Comparison of ENCODE assay signal across 11 cellular contexts in the genomic region with DNA sequence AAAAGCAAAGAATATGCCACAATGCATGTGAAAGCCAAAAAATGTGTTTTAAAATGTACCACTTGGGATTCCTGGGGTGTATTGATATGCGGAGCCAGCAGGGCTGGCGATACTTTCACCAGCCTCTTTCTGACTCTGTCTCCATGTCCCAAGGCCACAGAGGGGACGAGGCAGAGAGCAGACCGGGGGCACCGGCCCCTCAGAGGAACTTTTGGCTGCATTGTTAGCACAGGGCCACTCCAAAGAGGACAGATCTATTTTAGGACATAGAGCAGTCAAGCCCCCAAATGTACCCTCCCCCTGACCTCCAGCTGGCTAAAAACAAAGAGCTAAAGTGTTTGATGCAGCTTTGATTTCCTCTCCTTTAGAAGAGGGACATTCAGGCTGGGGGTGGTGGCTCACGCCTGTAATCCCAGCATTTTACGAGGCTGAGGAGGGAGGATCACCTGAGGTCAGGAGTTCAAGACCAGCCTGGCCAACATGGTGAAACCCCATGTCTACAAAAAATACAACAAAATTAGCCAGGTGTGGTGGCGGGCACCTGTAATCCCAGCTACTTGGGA. TPM values are rescaled to one million over a fixed set of nuclear protein-coding genes. Genes with fewer than 3 reads are reported as not detected.
DNase-seq lines count a peak whose midpoint lies in the region; ATAC-seq, FAIRE-seq and TF ChIP-seq lines count a peak whose summit lies in the region.
"Had no signal": no experiment of that assay in that cellular context is flagged by ENCODE, and none has a peak within 500 bp of the region (broad histone marks: within the 10 kb centered on the region; RNA-seq: fewer than 3 reads in every experiment).

No MANE protein-coding gene starts in this region.

- DNase-seq in ELF-1 (ENCODE audit: low read depth, low spot score) (peak; percentile 59), body of pancreas (no peak), sigmoid colon (no peak), Calu3 (no peak), frontal cortex (ENCODE audit: low spot score in 2 of 2) (no peak)
- DNase-seq in activated naive CD4-positive, alpha-beta T cell (lab: John Stamatoyannopoulos, UW), result no peak
- DNase-seq: activated CD4-positive, alpha-beta T cell treated with anti-CD3 and anti-CD28 coated beads for 1 hour; DND-41; NCI-H1930 had no signal

- no peak for FAIRE-seq in frontal cortex (lab: Jason Lieb, UNC)

- H3K27me3 Mint-ChIP-seq in Calu3 (ENCODE audit: unreplicated experiment), result no peaks in the 10 kb centered on the region

- H3K9me3 Mint-ChIP-seq in Calu3 (ENCODE audit: low read depth, unreplicated experiment), result no peaks in the 10 kb centered on the region

- H3K4me1 ChIP-seq in body of pancreas (peaks cover 32% of the 10 kb centered on the region), iPS-20b (ENCODE audit: insufficient read depth, low read length) (peaks cover 18% of the 10 kb centered on the region; the same call in 1 of the 2 replicates), sigmoid colon (peaks cover 0 to 33% (median 27%) of the 10 kb centered on the region in 4 donors)

- TF ChIP-seq EP300 in sigmoid colon (IDR thresholded peaks at IDR 0.05), result no peak

- intact Hi-C loops in body of pancreas (cut with DNase I) (no loop called here), sigmoid colon (cut with DNase I) (no loop called here), Calu3 (cut with micrococcal nuclease; ENCODE audit: unreplicated experiment) (no loop called here)

- H3K36me3 ChIP-seq in body of pancreas (replicated peaks in 1 of 2; ENCODE audit: insufficient read depth in 1 of 2, low read depth in 2 of 2) (peaks cover 0 to 6% of the 10 kb centered on the region in 2 donors), iPS-20b (ENCODE audit: insufficient read depth, low read depth, low read length) (no peaks in the 10 kb centered on the region), sigmoid colon (peaks cover 0 to 12% (median 4%) of the 10 kb centered on the region in 4 donors)

- no peaks in the 10 kb centered on the region for H3K9me3 ChIP-seq in body of pancreas
- H3K9me3 ChIP-seq in iPS-20b (ENCODE audit: insufficient read depth, low read depth, low read length), result peaks cover 10% of the 10 kb centered on the region
- no peaks in the 10 kb centered on the region for H3K9me3 ChIP-seq in sigmoid colon

- H3K36me3 Mint-ChIP-seq in Calu3 (ENCODE audit: insufficient read depth, unreplicated experiment), result no peaks in the 10 kb centered on the region

- ATAC-seq in body of pancreas (no peak), HG03521 (IDR thresholded peaks at IDR 0.05; ENCODE audit: unreplicated experiment) (no peak)

- CTCF ChIA-PET in Calu3 (lab: Charles Lee), result interaction anchor here (2.2 kb wide), 1 partner anchor 9 kb away, joined by 8 read pairs; no protein-coding TSS in a partner anchor

- no peak for TF ChIP-seq POLR2A in body of pancreas (IDR thresholded peaks at IDR 0.05)
- no peak for TF ChIP-seq POLR2A in sigmoid colon (IDR thresholded peaks at IDR 0.05)

- no TSS peak for BruUV-seq in Calu3 (replicated peaks; lab: Mats Ljungman, UMichigan)

- no peak overlapping the region for H3K4me3 Mint-ChIP-seq in Calu3 (ENCODE audit: low read depth, unreplicated experiment)

- TF ChIP-seq CTCF in body of pancreas (IDR thresholded peaks at IDR 0.05), result no peak
- no peak for TF ChIP-seq CTCF in sigmoid colon (IDR thresholded peaks at IDR 0.05)
- TF ChIP-seq CTCF in Calu3 (IDR thresholded peaks at IDR 0.05; ENCODE audit: unreplicated experiment), result no peak

- H3K9ac ChIP-seq in iPS-20b (ENCODE audit: low read depth, low read length), result no peak overlapping the region

- WGBS in body of pancreas, 2 donors, result 62 to 68% methylated on average over 6 to 8 of the region's 8 CpGs
- 67 to 71% methylated on average over 8 of the region's 8 CpGs for WGBS in sigmoid colon, 2 donors

- no peak overlapping the region for H3K27ac Mint-ChIP-seq in Calu3 (ENCODE audit: unreplicated experiment)

- H3K4me3 ChIP-seq in body of pancreas (no peak overlapping the region), iPS-20b (ENCODE audit: low read length) (peak overlapping the region; percentile 5; the same call in 1 of the 2 replicates), sigmoid colon (peak overlapping the region in 1 of 4 donors; percentile 0)

- H3K4me1 Mint-ChIP-seq in Calu3 (ENCODE audit: low read depth, unreplicated experiment), result no peaks in the 10 kb centered on the region

- no peaks in the 10 kb centered on the region for H3K27me3 ChIP-seq in body of pancreas
- H3K27me3 ChIP-seq in iPS-20b (ENCODE audit: insufficient read depth, low read length), result peaks cover 97% of the 10 kb centered on the region
- no peaks in the 10 kb centered on the region for H3K27me3 ChIP-seq in sigmoid colon

- peak overlapping the region; percentile 7 to 70 (median 50) for H3K27ac ChIP-seq in body of pancreas
- no peak overlapping the region for H3K27ac ChIP-seq in iPS-20b (ENCODE audit: low read length)
- peak overlapping the region; percentile 73 to 87 (median 77) for H3K27ac ChIP-seq in sigmoid colon

RNA-seq across cellular contexts. Expression of a gene that starts 25.6 kb away (rescaled TPM):
- total RNA-seq in body of pancreas, result 10 to 100 TPM in 1 of 2 donors, 1 to 10 TPM in 1; 8.6 to 18.5 TPM
- 10 to 100 TPM; 14.5 to 41.3 (median 16.8) TPM for total RNA-seq in sigmoid colon
- polyA plus RNA-seq in sigmoid colon, result 1 to 10 TPM; 4.2 to 7.0 (median 5.1) TPM
- total RNA-seq in Calu3 (2022), result 5.8 and 6.1 TPM in 2 replicates
- total RNA-seq in frontal cortex, result 111 TPM

RNA-seq across cellular contexts. Expression of a gene that starts 29.3 kb away (rescaled TPM):
- total RNA-seq in body of pancreas, result 100 to 1,000 TPM; 110 to 140 TPM
- total RNA-seq in sigmoid colon, result 10 to 100 TPM; 26.9 to 66.2 (median 38.2) TPM
- polyA plus RNA-seq in sigmoid colon, result 100 to 1,000 TPM in 2 of 3 donors, 10 to 100 TPM in 1; 75.6 to 222 (median 162) TPM
- 1.5 and 2.7 TPM in 2 replicates for total RNA-seq in Calu3 (2022)
- 2.0 TPM for total RNA-seq in frontal cortex

RNA-seq across cellular contexts. Expression of a gene that starts 51.2 kb away (rescaled TPM):
- total RNA-seq in body of pancreas (10 to 100 TPM; 34.2 to 41.2 TPM), sigmoid colon (10 to 100 TPM; 59.3 to 72.1 (median 62.8) TPM), Calu3 (2022) (126 TPM in 2 replicates), frontal cortex (159 TPM)
- polyA plus RNA-seq in sigmoid colon, result 10 to 100 TPM; 62.9 to 89.2 (median 70.3) TPM
